ENCODE assay signal across 8 cellular contexts in the genomic region with DNA sequence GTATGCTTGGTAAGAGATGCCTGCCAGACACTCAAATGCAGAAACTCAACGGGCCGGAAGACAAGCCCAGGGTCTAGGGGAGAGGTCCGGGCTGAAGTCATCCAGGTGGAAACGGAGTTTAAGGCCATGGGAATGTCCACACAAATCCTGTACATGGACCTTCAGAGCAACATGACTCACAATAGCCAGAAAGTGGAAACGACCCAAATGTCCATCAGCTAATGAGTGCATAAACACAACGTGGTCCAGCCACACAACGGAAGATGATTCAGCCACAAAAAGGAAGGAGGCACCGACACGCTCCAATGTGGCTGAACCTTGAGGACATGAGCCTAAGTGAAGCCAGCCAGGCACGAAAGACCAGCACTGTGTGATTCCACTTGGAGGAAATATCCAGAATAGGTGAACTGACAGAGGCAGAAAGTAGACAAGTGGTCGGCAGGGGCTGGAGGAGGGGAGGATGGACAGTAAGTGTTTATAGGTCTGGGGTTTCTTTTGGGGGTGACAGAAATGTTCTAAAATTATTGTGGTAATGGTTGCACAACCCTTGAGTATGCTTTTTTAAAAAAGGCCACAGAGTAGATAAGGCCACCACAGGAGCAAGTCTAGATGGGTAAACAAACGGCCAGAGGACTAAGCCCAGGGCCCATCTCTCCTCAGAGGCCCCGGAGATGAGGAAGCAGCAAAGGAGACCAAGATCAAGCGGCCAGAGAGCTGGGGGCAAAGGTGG.
A peak's percentile ranks its signal among the peaks of the same experiment; 100 is the strongest.
DNase-seq lines count a peak whose midpoint lies in the region.

No MANE protein-coding gene starts in this region.

- H3K4me3 ChIP-seq in BLaER1 treated with 17β-estradiol and CSF1 and Interleukin-3, amounts not matched to agents 10 nM and 100 nM = peak overlapping the region in 8 of 10 experiments; percentile 26 to 55 (median 43); a peak in 14 of 20 replicates

- H3K4me1 ChIP-seq in BLaER1 treated with 17β-estradiol and CSF1 and Interleukin-3, amounts not matched to agents 10 nM and 100 nM = peaks cover 92 to 100% (median 96%) of the 10 kb centered on the region in 10 experiments

- H3K9me3 ChIP-seq in BLaER1 treated with 17β-estradiol and CSF1 and Interleukin-3, amounts not matched to agents 10 nM and 100 nM (replicated peaks in 1 of 11) = peaks cover 0 to 12% (median 6%) of the 10 kb centered on the region in 11 experiments; a peak in 12 of 22 replicates

- H3K36me3 ChIP-seq in BLaER1 treated with 17β-estradiol and CSF1 and Interleukin-3, amounts not matched to agents 10 nM and 100 nM = peaks cover 0 to 58% (median 19%) of the 10 kb centered on the region in 11 experiments; a peak in 18 of 22 replicates

- in situ Hi-C loops in KBM-7 (cut with MboI; ENCODE audit: low pct_unique_long_range_greater_than_20kb, low sequenced_read_pairs) = no loop called here

- DNase-seq in KBM-7 (peak; percentile 72), myocyte (ENCODE audit: low read depth) (peak; percentile 9), T-helper 9 cell (no peak), iPS-NIHi7 (ENCODE audit: extremely low spot score) (no peak), SHP77 (lab: John Stamatoyannopoulos, UW) (no peak)
- DNase-seq in NK-92 treated with Interleukin-12 subunit alpha and Interleukin-12 subunit beta, amount 100 ng/mL, for 24 hours (lab: John Stamatoyannopoulos, UW) = no peak

- peak overlapping the region; percentile 49 to 85 (median 82) for H3K9ac ChIP-seq in BLaER1 treated with 17β-estradiol and CSF1 and Interleukin-3, amounts not matched to agents 10 nM and 100 nM

- peak overlapping the region; percentile 51 to 96 (median 91) for H3K27ac ChIP-seq in BLaER1 treated with 17β-estradiol and CSF1 and Interleukin-3, amounts not matched to agents 10 nM and 100 nM
- H3K27ac ChIP-seq in cingulate gyrus (ENCODE audit: low read depth, low read length) = peak overlapping the region; percentile 99

- peaks cover 0 to 100% (median 0%) of the 10 kb centered on the region in 11 experiments; a peak in 6 of 22 replicates for H4K20me1 ChIP-seq in BLaER1 treated with 17β-estradiol and CSF1 and Interleukin-3, amounts not matched to agents 10 nM and 100 nM

- no peaks in the 10 kb centered on the region for H3K27me3 ChIP-seq in BLaER1 treated with 17β-estradiol and CSF1 and Interleukin-3, amounts not matched to agents 10 nM and 100 nM

- H3K4me2 ChIP-seq in BLaER1 treated with 17β-estradiol and CSF1 and Interleukin-3, amounts not matched to agents 10 nM and 100 nM = peak overlapping the region; percentile 79 to 98 (median 92)

Comparison
In these comparisons a context has a peak if more than half of its experiments do, and no peak if none do; other contexts are left out.
1. DNase-seq: peak in KBM-7 (single experiment) and myocyte (single experiment); none in NK-92 treated with Interleukin-12 subunit alpha and Interleukin-12 subunit beta, amount 100 ng/mL, for 24 hours (single experiment), T-helper 9 cell (single experiment), iPS-NIHi7 (single experiment) and SHP77 (0 of 2).